9 cellular contexts compared by ENCODE assay signal in the genomic region with DNA sequence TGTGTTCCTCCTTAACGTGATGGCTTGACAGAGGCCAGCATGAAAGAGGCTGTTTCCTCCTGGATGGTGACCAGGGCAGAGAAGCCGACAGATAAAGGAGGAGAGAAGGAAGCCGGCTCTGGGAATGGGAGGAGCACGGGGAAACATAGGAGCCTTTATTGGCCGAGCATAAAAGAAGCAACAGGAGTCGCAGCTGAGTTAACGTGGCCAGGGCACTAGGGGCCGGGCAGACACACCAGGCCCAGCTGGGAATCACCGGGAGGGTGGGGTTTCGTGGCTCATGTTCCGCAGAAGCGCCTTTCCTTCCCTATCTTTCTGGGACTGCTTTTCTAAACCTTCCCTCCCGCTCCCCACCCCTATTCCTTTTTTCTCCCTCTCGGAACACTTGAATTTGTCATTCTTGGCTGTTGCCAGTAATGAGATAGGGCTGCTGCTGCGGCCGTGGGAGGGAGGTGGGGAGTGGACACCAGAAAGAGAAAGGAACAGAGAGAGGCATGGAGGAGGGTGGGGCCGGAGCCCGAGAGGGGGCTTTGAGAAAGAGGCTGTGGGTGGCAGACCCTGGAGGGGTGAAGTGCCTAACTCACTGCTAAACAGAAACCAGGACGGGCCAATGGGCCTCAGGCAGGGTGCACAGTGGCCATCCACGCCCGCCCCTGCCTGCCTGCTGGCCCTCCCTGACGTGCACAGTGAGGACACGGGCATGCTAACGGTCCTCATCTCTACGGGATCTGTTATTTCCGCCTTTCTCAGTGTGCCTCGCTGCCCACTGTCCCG.
DNase-seq lines count a peak whose midpoint lies in the region; ATAC-seq, FAIRE-seq and TF ChIP-seq lines count a peak whose summit lies in the region.
"Had no signal": no experiment of that assay in that cellular context is flagged by ENCODE, and none has a peak within 500 bp of the region (broad histone marks: within the 10 kb centered on the region; RNA-seq: fewer than 3 reads in every experiment).

No MANE protein-coding gene starts in this region.

- DNase-seq in HFFc6 (peak; percentile 86), brain microvascular endothelial cell (peak; percentile 86), keratinocyte (ENCODE audit: low read depth, low spot score) (no peak), spleen (no peak), Karpas-422 (no peak), activated gamma-delta T cell (lab: John Stamatoyannopoulos, UW) (no peak)

- H2AFZ ChIP-seq in keratinocyte (ENCODE audit: control insufficient read depth, low read length) (peak overlapping the region; percentile 54), Karpas-422 (ENCODE audit: low read length) (no peak overlapping the region)

- H3K9ac ChIP-seq in keratinocyte (ENCODE audit: control insufficient read depth, extremely low read depth, insufficient read depth, low read length), result peak overlapping the region; percentile 49
- H3K9ac ChIP-seq in Karpas-422 (ENCODE audit: low read length), result no peak overlapping the region

- H3K79me2 ChIP-seq in keratinocyte (ENCODE audit: control insufficient read depth, insufficient read depth, low read length) (no peaks in the 10 kb centered on the region), Karpas-422 (ENCODE audit: low read length) (no peaks in the 10 kb centered on the region)

- H4K20me1 ChIP-seq in keratinocyte (ENCODE audit: control insufficient read depth, extremely low read depth, insufficient read depth, low read length), result no peaks in the 10 kb centered on the region
- no peaks in the 10 kb centered on the region for H4K20me1 ChIP-seq in Karpas-422 (ENCODE audit: insufficient read depth, low read depth, low read length)

- H3K4me3 Mint-ChIP-seq in HFFc6, result peak overlapping the region; percentile 68

- peak overlapping the region; percentile 96 for H3K27ac Mint-ChIP-seq in HFFc6

- peaks cover 80% of the 10 kb centered on the region for H3K4me1 ChIP-seq in keratinocyte (ENCODE audit: control insufficient read depth, extremely low read depth, insufficient read depth, low read length)
- peaks cover 5 to 67% (median 30%) of the 10 kb centered on the region in 6 donors for H3K4me1 ChIP-seq in spleen
- no peaks in the 10 kb centered on the region for H3K4me1 ChIP-seq in Karpas-422 (ENCODE audit: low read length)

- ATAC-seq in GM18520 (IDR thresholded peaks at IDR 0.05; ENCODE audit: unreplicated experiment), result no peak
- ATAC-seq in HG02884 (IDR thresholded peaks at IDR 0.05; ENCODE audit: unreplicated experiment), result no peak

- TF ChIP-seq CTCF in HFFc6 (IDR thresholded peaks at IDR 0.05) (peak; percentile 20; the same call in 1 of the 2 replicates), brain microvascular endothelial cell (IDR thresholded peaks at IDR 0.05; ENCODE audit: low read depth, low read length, missing control alignments) (peak; percentile 29), keratinocyte (optimal IDR thresholded peaks at IDR 0.05 in 1 of 3, IDR thresholded peaks at IDR 0.05 in 1 of 3, conservative IDR thresholded peaks at IDR 0.05 in 1 of 3; ENCODE audit: extremely low read depth in 1 of 3, insufficient read depth in 2 of 3, low read length in 3 of 3) (no peak), spleen (IDR thresholded peaks at IDR 0.05 in 8 of 11, conservative IDR thresholded peaks at IDR 0.05 in 3 of 11) (peak in 1 of 11 experiments; percentile 10)

- H3K27me3 ChIP-seq in brain microvascular endothelial cell (replicated peaks) (no peaks in the 10 kb centered on the region), keratinocyte (ENCODE audit: control insufficient read depth, extremely low read depth, insufficient read depth, low read length) (no peaks in the 10 kb centered on the region), spleen (replicated peaks in 1 of 7) (peaks cover 0 to 34% (median 0%) of the 10 kb centered on the region in 7 donors), Karpas-422 (ENCODE audit: low read length) (no peaks in the 10 kb centered on the region)

- peak overlapping the region; percentile 17 for H3K4me3 ChIP-seq in brain microvascular endothelial cell (ENCODE audit: low read depth, low read length)
- H3K4me3 ChIP-seq in keratinocyte (ENCODE audit: control insufficient read depth in 2 of 3, extremely low read depth in 1 of 3, insufficient read depth in 2 of 3, low read depth in 1 of 3, low read length in 3 of 3), result no peak overlapping the region
- peak overlapping the region in 2 of 8 donors; percentile 7 to 30 for H3K4me3 ChIP-seq in spleen
- no peak overlapping the region for H3K4me3 ChIP-seq in Karpas-422 (ENCODE audit: low read length)

- H3K9me2 ChIP-seq in Karpas-422 (replicated peaks; ENCODE audit: insufficient read depth, low read length), result no peaks in the 10 kb centered on the region

- intact Hi-C loops in spleen (cut with DNase I; ENCODE audit: low total_unique reads), result no loop called here

- no peak for TF ChIP-seq POLR2A in spleen (IDR thresholded peaks at IDR 0.05)

- H3K36me3 ChIP-seq in brain microvascular endothelial cell (replicated peaks) (no peaks in the 10 kb centered on the region), keratinocyte (ENCODE audit: control insufficient read depth in 2 of 2, extremely low read depth in 1 of 2, insufficient read depth in 2 of 2, low read length in 2 of 2) (no peaks in the 10 kb centered on the region), spleen (no peaks in the 10 kb centered on the region), Karpas-422 (ENCODE audit: insufficient read depth, low read length) (no peaks in the 10 kb centered on the region)

- H3K9me3 ChIP-seq in keratinocyte (ENCODE audit: control insufficient read depth, low read depth, low read length), result no peaks in the 10 kb centered on the region
- no peaks in the 10 kb centered on the region for H3K9me3 ChIP-seq in spleen
- no peaks in the 10 kb centered on the region for H3K9me3 ChIP-seq in Karpas-422 (ENCODE audit: low read length)

- peaks cover 12% of the 10 kb centered on the region for H3K36me3 Mint-ChIP-seq in HFFc6 (ENCODE audit: low read depth)

- H3K4me1 Mint-ChIP-seq in HFFc6 (ENCODE audit: low read depth), result peaks cover 77% of the 10 kb centered on the region

- no peaks in the 10 kb centered on the region for H3K9me1 ChIP-seq in keratinocyte (ENCODE audit: control insufficient read depth, extremely low read depth, insufficient read depth, low read length)

- H3K4me2 ChIP-seq in keratinocyte (ENCODE audit: control insufficient read depth, extremely low read depth, insufficient read depth, low read depth, low read length) (peak overlapping the region; percentile 51), Karpas-422 (ENCODE audit: low read depth, low read length, poor library complexity, severe bottlenecking) (no peak overlapping the region)

- WGBS in spleen, 5 donors, result 48 to 78% (median 68%) methylated on average over 28 of the region's 28 CpGs

- in situ Hi-C loops in brain microvascular endothelial cell (cut with HindIII; ENCODE audit: low pct_ligation_motif_present, low sequenced_read_pairs), result no loop called here

- dilution Hi-C loops in keratinocyte (cut with MboI; ENCODE audit: extremely low pct_ligation_motif_present, low sequenced_read_pairs), result no loop called here

- peak overlapping the region; percentile 77 for H3K27ac ChIP-seq in brain microvascular endothelial cell
- H3K27ac ChIP-seq in keratinocyte (ENCODE audit: control insufficient read depth, insufficient read depth, low read length), result peak overlapping the region; percentile 30
- peak overlapping the region in 7 of 8 donors; percentile 29 to 80 (median 78) for H3K27ac ChIP-seq in spleen
- H3K27ac ChIP-seq in Karpas-422 (ENCODE audit: low read length), result no peak overlapping the region

- FAIRE-seq in keratinocyte (lab: Jason Lieb, UNC), result peak; percentile 71
- FAIRE-seq: GM18507 had no signal

- H3K9me3 Mint-ChIP-seq in HFFc6, result no peaks in the 10 kb centered on the region

- H3K27me3 Mint-ChIP-seq in HFFc6 (ENCODE audit: insufficient read depth), result peaks cover 3% of the 10 kb centered on the region; the same call in 1 of the 2 replicates

Comparison
In these comparisons a context has a peak if more than half of its experiments do, and no peak if none do; other contexts are left out.
1. DNase-seq: peak in HFFc6 (single experiment) and brain microvascular endothelial cell (single experiment); none in keratinocyte (single experiment), spleen (single experiment), Karpas-422 (single experiment) and activated gamma-delta T cell (single experiment).
2. CTCF ChIP-seq: peak in HFFc6 (single experiment) and brain microvascular endothelial cell (single experiment); none in keratinocyte (0 of 3).